23 cellular contexts compared by ENCODE assay signal in genomic region chr9:129230302-129230701, GRCh38.
"Had no signal": no experiment of that assay in that cellular context is flagged by ENCODE, and none has a peak within 500 bp of the region (broad histone marks: within the 10 kb centered on the region; RNA-seq: fewer than 3 reads in every experiment).

No MANE protein-coding gene starts in this region.

- H3K4me1 ChIP-seq: ascending aorta, gastrocnemius medialis had no signal

- H3K4me3 ChIP-seq: ascending aorta, coronary artery, gastrocnemius medialis, heart left ventricle, left ventricle myocardium inferior, mucosa of descending colon, thyroid gland had no signal

- H3K4me3 Mint-ChIP-seq: activated CD4-positive, alpha-beta T cell treated with anti-CD3 and anti-CD28 coated beads for 36 hours; activated CD8-positive, alpha-beta memory T cell treated with anti-CD3 and anti-CD28 coated beads, Interleukin-2, amount 10 ng/mL, durations not matched to agents 7 days and 5 days; activated T-helper 17 cell treated with anti-CD3 and anti-CD28 coated beads, Interleukin-2, amount 50 U/mL, for 72 hours; central memory CD8-positive, alpha-beta T cell; immature natural killer cell; naive B cell; T-helper 2 cell treated with Interferon-gamma antibody and Interleukin-4, amounts not matched to agents 5 μg/mL and 100 μg/mL, for 36 hours had no signal

- H3K9me3 Mint-ChIP-seq: immature natural killer cell had no signal

- H3K27me3 ChIP-seq: ascending aorta, gastrocnemius medialis, heart left ventricle, neutrophil, thyroid gland had no signal

- DNase-seq: activated CD4-positive, alpha-beta T cell treated with anti-CD3 and anti-CD28 coated beads for 36 hours; activated CD4-positive, alpha-beta T cell treated with anti-CD3 and anti-CD28 coated beads, Interleukin-2, amount 50 U/mL, for 48 hours; activated CD8-positive, alpha-beta memory T cell treated with anti-CD3 and anti-CD28 coated beads, Interleukin-2, amount 10 ng/mL, durations not matched to agents 7 days and 5 days; activated naive CD4-positive, alpha-beta T cell; effector CD4-positive, alpha-beta T cell; gastrocnemius medialis; immature natural killer cell; kidney glomerular epithelial cell; naive B cell; stimulated activated CD4-positive, alpha-beta T cell treated with anti-CD3 and anti-CD28 coated beads, Interleukin-4, amount 100 ng/mL, for 4 hours; stimulated activated naive CD4-positive, alpha-beta T cell; thyroid gland had no signal

- H3K36me3 ChIP-seq: ascending aorta, gastrocnemius medialis, heart left ventricle, left ventricle myocardium inferior, neutrophil, thyroid gland had no signal

- ATAC-seq: activated CD4-positive, alpha-beta T cell treated with anti-CD3 and anti-CD28 coated beads for 36 hours; activated CD8-positive, alpha-beta memory T cell treated with anti-CD3 and anti-CD28 coated beads, Interleukin-2, amount 10 ng/mL, durations not matched to agents 7 days and 5 days; activated T-helper 17 cell treated with anti-CD3 and anti-CD28 coated beads, Interleukin-2, amount 50 U/mL, for 72 hours; esophagus mucosa; gastrocnemius medialis; mucosa of descending colon; sciatic nerve had no signal

- H3K27ac ChIP-seq: ascending aorta, gastrocnemius medialis, neutrophil, thyroid gland had no signal

- H3K9me3 ChIP-seq: gastrocnemius medialis, mucosa of descending colon, neutrophil, thyroid gland had no signal

- H3K27me3 Mint-ChIP-seq: activated CD4-positive, alpha-beta T cell treated with anti-CD3 and anti-CD28 coated beads for 36 hours; activated CD8-positive, alpha-beta memory T cell treated with anti-CD3 and anti-CD28 coated beads, Interleukin-2, amount 10 ng/mL, durations not matched to agents 7 days and 5 days; activated T-helper 17 cell treated with anti-CD3 and anti-CD28 coated beads, Interleukin-2, amount 50 U/mL, for 72 hours; central memory CD8-positive, alpha-beta T cell had no signal

- H3K27ac Mint-ChIP-seq: activated CD4-positive, alpha-beta T cell treated with anti-CD3 and anti-CD28 coated beads for 36 hours; activated CD8-positive, alpha-beta memory T cell treated with anti-CD3 and anti-CD28 coated beads, Interleukin-2, amount 10 ng/mL, durations not matched to agents 7 days and 5 days; activated T-helper 17 cell treated with anti-CD3 and anti-CD28 coated beads, Interleukin-2, amount 50 U/mL, for 72 hours; naive B cell; T-helper 2 cell treated with Interferon-gamma antibody and Interleukin-4, amounts not matched to agents 5 μg/mL and 100 μg/mL, for 36 hours had no signal
